Comparison of ENCODE assay signal across 1 cellular context in genomic region chrX:46180258-46180687, GRCh38.
TF ChIP-seq lines count a peak whose summit lies in the region.

No MANE protein-coding gene starts in this region.

TF ChIP-seq in IMR-90, 13 proteins besides CTCF, POLR2A, EP300 and RAD21 (continued from another document):
- TF ChIP-seq CHD1 (IDR thresholded peaks at IDR 0.05; ENCODE audit: low read depth, low read length): no peak
- TF ChIP-seq SMC3 (IDR thresholded peaks at IDR 0.05; ENCODE audit: low read depth, low read length): no peak
- no peak for TF ChIP-seq MAZ (IDR thresholded peaks at IDR 0.05; ENCODE audit: borderline replicate concordance, low read depth, low read length)
- TF ChIP-seq ELK1 (IDR thresholded peaks at IDR 0.05; ENCODE audit: borderline replicate concordance, low read depth, low read length): no peak
- TF ChIP-seq USF2 (IDR thresholded peaks at IDR 0.05; ENCODE audit: low read depth, low read length): no peak
- no peak for TF ChIP-seq MXI1 (IDR thresholded peaks at IDR 0.05; ENCODE audit: borderline replicate concordance, low read depth, low read length)
- no peak for TF ChIP-seq NFE2L2 (IDR thresholded peaks at IDR 0.05; ENCODE audit: low read depth, low read length)
- no peak for TF ChIP-seq BHLHE40 (IDR thresholded peaks at IDR 0.05; ENCODE audit: low read depth, low read length)
- no peak for TF ChIP-seq FOS (IDR thresholded peaks at IDR 0.05; ENCODE audit: low read depth, low read length)
- no peak for TF ChIP-seq CEBPB (IDR thresholded peaks at IDR 0.05; ENCODE audit: low read depth, low read length)
